Comparison of ENCODE assay signal across 26 cellular contexts in genomic region chr5:29321591-29321990, GRCh38.
A peak's percentile ranks its signal among the peaks of the same experiment; 100 is the strongest.
DNase-seq lines count a peak whose midpoint lies in the region; ATAC-seq, FAIRE-seq and TF ChIP-seq lines count a peak whose summit lies in the region.
"Had no signal": no experiment of that assay in that cellular context is flagged by ENCODE, and none has a peak within 500 bp of the region (broad histone marks: within the 10 kb centered on the region; RNA-seq: fewer than 3 reads in every experiment).

No MANE protein-coding gene starts in this region.

- H3K4me2 ChIP-seq in A549, result no peak overlapping the region
- H3K4me2 ChIP-seq: BLaER1 had no signal

- H3K27ac ChIP-seq in A549, result no peak overlapping the region
- H3K27ac ChIP-seq: 22Rv1, BLaER1 had no signal

- no peak for DNase-seq in A549 (ENCODE audit: low read depth in 1 of 2, low spot score in 1 of 2)
- peak; percentile 41 for DNase-seq in RCC 7860 (ENCODE audit: low spot score)
- peak; percentile 52 for DNase-seq in glomerular visceral epithelial cell (ENCODE audit: extremely low spot score)
- peak; percentile 4 for DNase-seq in kidney tubule cell (ENCODE audit: low spot score)
- DNase-seq in left lobe of liver (ENCODE audit: low spot score), result no peak
- no peak for DNase-seq in activated CD4-positive, CD25-positive, alpha-beta regulatory T cell (lab: John Stamatoyannopoulos, UW)
- DNase-seq in Ammon's horn (ENCODE audit: low spot score), result no peak
- DNase-seq: AML-193; BE2C; C1 segment of cervical spinal cord; CD4-positive, alpha-beta memory T cell; CD4-positive, CD25-positive, alpha-beta regulatory T cell; CD8-positive, alpha-beta memory T cell; COR-L47; DMS 273 treated with DMSO at 0.1 percent for 48 hours; DMS153; DMS53; DMS79; DND-41; EL; GDM1 had no signal

- POLR2A ChIA-PET in A549 (lab: Yijun Ruan, JAX), result no interaction called here

- no peak for TF ChIP-seq POLR2A in A549 (IDR thresholded peaks at IDR 0.05; ENCODE audit: low read length)

- CTCF ChIA-PET in A549 (lab: Yijun Ruan, JAX), result no interaction called here

- H3K4me1 ChIP-seq in A549, result no peaks in the 10 kb centered on the region; the same call in 2 of the 3 replicates
- H3K4me1 ChIP-seq: BE2C, BLaER1 had no signal

- no peak for TF ChIP-seq RAD21 in A549 (conservative IDR thresholded peaks at IDR 0.05 in 1 of 2, IDR thresholded peaks at IDR 0.05 in 1 of 2)

- no peak for TF ChIP-seq CTCF in A549 (IDR thresholded peaks at IDR 0.05)

- FAIRE-seq in A549 (lab: Jason Lieb, UNC), result peak; percentile 7
- FAIRE-seq in RCC 7860 (lab: Jason Lieb, UNC), result peak; percentile 83
- FAIRE-seq: GM12878, GM12892, GM18507 had no signal

- no peaks in the 10 kb centered on the region for H3K9me3 ChIP-seq in A549
- H3K9me3 ChIP-seq: BE2C, BLaER1 had no signal

- H3K4me3 ChIP-seq in A549, result no peak overlapping the region
- H3K4me3 ChIP-seq: BLaER1, GM12878 had no signal

- no peak for TF ChIP-seq EP300 in A549 (IDR thresholded peaks at IDR 0.05)

- no peak for ATAC-seq in A549
- ATAC-seq in left lobe of liver, result no peak
- ATAC-seq: GM12878 had no signal

TF ChIP-seq in A549, 52 proteins besides CTCF, POLR2A, EP300 and RAD21:
- TF ChIP-seq BHLHE40 (IDR thresholded peaks at IDR 0.05; ENCODE audit: low read depth, low read length), result no peak
- TF ChIP-seq ZNF302 (CRISPR knock-in tag; IDR thresholded peaks at IDR 0.05), result no peak
- no peak for TF ChIP-seq FOSL2 (IDR thresholded peaks at IDR 0.05)
- no peak for TF ChIP-seq FOSL2 (CRISPR knock-in tag; IDR thresholded peaks at IDR 0.05)
- no peak for TF ChIP-seq ATOH8 (CRISPR knock-in tag; IDR thresholded peaks at IDR 0.05; ENCODE audit: low read depth)
- no peak for TF ChIP-seq POLR2AphosphoS2 (conservative IDR thresholded peaks at IDR 0.05; ENCODE audit: low read length)
- TF ChIP-seq HEYL (CRISPR knock-in tag; IDR thresholded peaks at IDR 0.05), result no peak
- TF ChIP-seq EHF (CRISPR knock-in tag; IDR thresholded peaks at IDR 0.05), result no peak

Comparison
In these comparisons a context has a peak if more than half of its experiments do, and no peak if none do; other contexts are left out.
1. DNase-seq: peak in RCC 7860 (single experiment), glomerular visceral epithelial cell (single experiment) and kidney tubule cell (single experiment); none in A549 (0 of 2), left lobe of liver (single experiment), activated CD4-positive, CD25-positive, alpha-beta regulatory T cell (0 of 4) and Ammon's horn (single experiment).